1 cellular context compared by ENCODE assay signal in genomic region chrX:133151320-133151719, GRCh38.
TF ChIP-seq lines count a peak whose summit lies in the region.

No MANE protein-coding gene starts in this region.

TF ChIP-seq in HepG2, 621 proteins besides CTCF, POLR2A, EP300 and RAD21:
- TF ChIP-seq HNF1A (IDR thresholded peaks at IDR 0.05; ENCODE audit: low read depth): 0 out of 2 replicates have a peak, but pooled peaks have one; percentile 42
- no peak for TF ChIP-seq HNF1A (CRISPR knock-in tag; IDR thresholded peaks at IDR 0.05; ENCODE audit: borderline replicate concordance)
- TF ChIP-seq GABPB1 (CRISPR knock-in tag; IDR thresholded peaks at IDR 0.05): peak; percentile 43; the same call in 1 of the 2 replicates
- TF ChIP-seq ZNF264 (CRISPR knock-in tag; IDR thresholded peaks at IDR 0.05): no peak
- TF ChIP-seq ZSCAN20 (CRISPR knock-in tag; IDR thresholded peaks at IDR 0.05; ENCODE audit: borderline replicate concordance): no peak
- TF ChIP-seq GABPA (IDR thresholded peaks at IDR 0.05; ENCODE audit: low read depth, low read length): no peak
- peak; percentile 75 for TF ChIP-seq GABPA (CRISPR knock-in tag; IDR thresholded peaks at IDR 0.05; ENCODE audit: low read depth)
- no peak for TF ChIP-seq ZNF550 (CRISPR knock-in tag; IDR thresholded peaks at IDR 0.05; ENCODE audit: borderline replicate concordance)
